ENCODE assay signal across 25 cellular contexts in genomic region chr5:5039918-5040317, GRCh38.
"Had no signal": no experiment of that assay in that cellular context is flagged by ENCODE, and none has a peak within 500 bp of the region (broad histone marks: within the 10 kb centered on the region; RNA-seq: fewer than 3 reads in every experiment).

No MANE protein-coding gene starts in this region.

- H3K27me3 Mint-ChIP-seq: activated B cell treated with CpG ODN at 0.5 μM for 24 hours; activated naive CD8-positive, alpha-beta T cell; naive B cell; stimulated activated naive B cell treated with anti-CD40 and anti-IgM and Interleukin-4, amounts not matched to agents 10 μg/mL and 1 μg/mL and 100 μg/mL, for 72 hours had no signal

- H3K36me3 Mint-ChIP-seq: activated naive CD8-positive, alpha-beta T cell; naive B cell; stimulated activated naive B cell treated with anti-CD40 and anti-IgM and Interleukin-4, amounts not matched to agents 10 μg/mL and 1 μg/mL and 100 μg/mL, for 72 hours had no signal

- H3K27ac Mint-ChIP-seq: activated B cell treated with CpG ODN at 0.5 μM for 24 hours; activated naive CD8-positive, alpha-beta T cell; activated T-helper 2 cell treated with anti-CD3 and anti-CD28 coated beads, Interferon-gamma antibody, Interleukin-2, Interleukin-4, amounts not matched to agents 10 μg/mL and 5 μg/mL and 100 μg/mL, durations not matched to agents 14 hours and 24 hours and 36 hours; naive B cell; stimulated activated naive B cell treated with anti-CD40 and anti-IgM and Interleukin-4, amounts not matched to agents 10 μg/mL and 1 μg/mL and 100 μg/mL, for 72 hours had no signal

- H3K4me3 ChIP-seq: adrenal gland, esophagus muscularis mucosa, left lung, lung, testis, uterus had no signal

- ATAC-seq: activated T-cell treated with anti-CD3 and anti-CD28 coated beads, Interleukin-2, amount 50 U/mL, for 4 hours; left lung; stimulated activated naive B cell treated with anti-CD40 and anti-IgM and Interleukin-4, amounts not matched to agents 10 μg/mL and 1 μg/mL and 100 μg/mL, for 72 hours had no signal

- H3K4me1 Mint-ChIP-seq: activated B cell treated with CpG ODN at 0.5 μM for 24 hours; naive B cell; stimulated activated naive B cell treated with anti-CD40 and anti-IgM and Interleukin-4, amounts not matched to agents 10 μg/mL and 1 μg/mL and 100 μg/mL, for 72 hours had no signal

- H3K4me3 Mint-ChIP-seq: activated B cell treated with CpG ODN at 0.5 μM for 24 hours; activated naive CD8-positive, alpha-beta T cell; activated T-cell treated with anti-CD3 and anti-CD28 coated beads, Interleukin-2, amount 50 U/mL, for 4 hours; naive B cell; stimulated activated naive B cell treated with anti-CD40 and anti-IgM and Interleukin-4, amounts not matched to agents 10 μg/mL and 1 μg/mL and 100 μg/mL, for 72 hours had no signal

- H3K9me3 Mint-ChIP-seq: activated B cell treated with CpG ODN at 0.5 μM for 24 hours; activated T-cell treated with anti-CD3 and anti-CD28 coated beads, Interleukin-2, amount 50 U/mL, for 4 hours; activated T-helper 2 cell treated with anti-CD3 and anti-CD28 coated beads, Interferon-gamma antibody, Interleukin-2, Interleukin-4, amounts not matched to agents 10 μg/mL and 5 μg/mL and 100 μg/mL, durations not matched to agents 14 hours and 24 hours and 36 hours had no signal

- DNase-seq: activated B cell treated with CpG ODN at 0.5 μM for 24 hours; activated CD4-positive, alpha-beta T cell treated with anti-CD3 and anti-CD28 coated beads for 4 hours; activated CD4-positive, alpha-beta T cell treated with anti-CD3 and anti-CD28 coated beads, Interleukin-2, amount 50 U/mL, for 48 hours; activated CD8-positive, alpha-beta memory T cell treated with anti-CD3 and anti-CD28 coated beads, Interleukin-2, amount 50 U/mL, for 48 hours; activated naive CD4-positive, alpha-beta T cell; activated T-cell treated with anti-CD3 and anti-CD28 coated beads, Interleukin-2, amount 50 U/mL, for 4 hours; adrenal gland; central memory CD4-positive, alpha-beta T cell; effector memory CD4-positive, alpha-beta T cell; hippocampal formation; kidney glomerular epithelial cell; left lung; naive B cell; nucleus accumbens; retina; stimulated activated CD4-positive, alpha-beta T cell treated with anti-CD3 and anti-CD28 coated beads, Interleukin-2, amount 100 ng/mL, for 48 hours; stimulated activated CD8-positive, alpha-beta memory T cell treated with anti-CD3 and anti-CD28 coated beads, Interleukin-4, amount 100 ng/mL, for 48 hours; stimulated activated naive B cell treated with anti-CD40 and anti-IgM and Interleukin-4, amounts not matched to agents 10 μg/mL and 1 μg/mL and 100 μg/mL, for 72 hours; testis; trophoblast cell; uterus had no signal
